In genomic region chr13:44713793-44714469, GRCh38 we compare ENCODE assay signal across 12 cellular contexts.
DNase-seq lines count a peak whose midpoint lies in the region; ATAC-seq, FAIRE-seq and TF ChIP-seq lines count a peak whose summit lies in the region.
"Had no signal": no experiment of that assay in that cellular context is flagged by ENCODE, and none has a peak within 500 bp of the region (broad histone marks: within the 10 kb centered on the region; RNA-seq: fewer than 3 reads in every experiment).

No MANE protein-coding gene starts in this region.

- H3K27me3 ChIP-seq in H1 (replicated peaks in 1 of 4; ENCODE audit: control insufficient read depth in 3 of 4, extremely low read depth in 1 of 4, insufficient read depth in 3 of 4, low read length in 3 of 4) (no peaks in the 10 kb centered on the region), mesendoderm (ENCODE audit: insufficient read depth, low read length, poor library complexity) (no peaks in the 10 kb centered on the region)

- no peaks in the 10 kb centered on the region for H3K79me1 ChIP-seq in H1 (ENCODE audit: low read depth, low read length)
- H3K79me1 ChIP-seq in mesendoderm (ENCODE audit: low read length): no peaks in the 10 kb centered on the region

- no peak for TF ChIP-seq POLR2A in H1 (IDR thresholded peaks at IDR 0.05; ENCODE audit: control extremely low read depth in 1 of 2, low read depth in 2 of 2, low read length in 2 of 2)

- no peak for FAIRE-seq in H1 (lab: Jason Lieb, UNC)

- no peak overlapping the region for H2BK20ac ChIP-seq in H1 (ENCODE audit: low read length)

- peak overlapping the region; percentile 70; the same call in 1 of the 2 replicates for H2AFZ ChIP-seq in H1 (ENCODE audit: low read length)

- no peaks in the 10 kb centered on the region for H3K36me3 ChIP-seq in H1 (ENCODE audit: control insufficient read depth in 2 of 4, insufficient read depth in 4 of 4, low read length in 3 of 4)
- H3K36me3 ChIP-seq in mesendoderm (ENCODE audit: control insufficient read depth, insufficient read depth, low read length): no peaks in the 10 kb centered on the region

- H2AK5ac ChIP-seq in H1 (ENCODE audit: low read depth, low read length): no peak overlapping the region
- no peak overlapping the region for H2AK5ac ChIP-seq in mesendoderm (ENCODE audit: low read length)

- H3K27me3 Mint-ChIP-seq in activated CD4-positive, alpha-beta memory T cell treated with anti-CD3 and anti-CD28 coated beads, Interleukin-2, amount 10 ng/mL, durations not matched to agents 7 days and 5 days: peaks cover 5% of the 10 kb centered on the region
- H3K27me3 Mint-ChIP-seq in T-cell: no peaks in the 10 kb centered on the region
- H3K27me3 Mint-ChIP-seq: dendritic cell treated with granulocyte-macrophage colony-stimulating factor and Interleukin-4, amounts not matched to agents 40 ng/mL and 50 ng/mL, for 4 days had no signal

- no peak for TF ChIP-seq EP300 in H1 (IDR thresholded peaks at IDR 0.05; ENCODE audit: borderline replicate concordance in 1 of 2, low read depth in 2 of 2, low read length in 2 of 2)

- H3K4me3 ChIP-seq in AG10803 (ENCODE audit: low read length) (no peak overlapping the region), H1 (ENCODE audit: extremely low read depth in 1 of 4, insufficient read depth in 2 of 4, low read depth in 3 of 4, low read length in 4 of 4) (no peak overlapping the region), mesendoderm (ENCODE audit: low read length) (no peak overlapping the region)

- CTCF ChIA-PET in H1 (lab: Charles Lee; ENCODE audit: partially characterized antibody) (interaction anchor here (0.9 to 1.8 kb wide), 5 partner anchors 12 to 231 kb away, joined by 3 to 9 read pairs (median 4); no protein-coding TSS in a partner anchor), T-cell (lab: Charles Lee) (no interaction called here)
- CTCF ChIA-PET in activated CD4-positive, alpha-beta memory T cell treated with anti-CD3 and anti-CD28 coated beads, Interleukin-2, amount 10 ng/mL, durations not matched to agents 7 days and 5 days (lab: Charles Lee): no interaction called here

- no peaks in the 10 kb centered on the region for H3K4me1 ChIP-seq in H1 (replicated peaks in 1 of 4; ENCODE audit: control insufficient read depth in 3 of 4, insufficient read depth in 4 of 4, low read length in 3 of 4)
- H3K4me1 ChIP-seq in mesendoderm (ENCODE audit: control insufficient read depth, low read depth, low read length): no peaks in the 10 kb centered on the region

- no peak overlapping the region for H3K23ac ChIP-seq in H1 (ENCODE audit: insufficient read length)
- H3K23ac ChIP-seq in mesendoderm (ENCODE audit: low read length): no peak overlapping the region

- H2BK120ac ChIP-seq in H1 (replicated peaks; ENCODE audit: low read depth, low read length): no peak overlapping the region
- H2BK120ac ChIP-seq in mesendoderm (ENCODE audit: low read depth, low read length): no peak overlapping the region

- H3K9me3 ChIP-seq in H1 (ENCODE audit: insufficient read depth in 2 of 2, low read depth in 1 of 2, low read length in 1 of 2): no peaks in the 10 kb centered on the region

- H3K4me3 Mint-ChIP-seq in activated CD4-positive, alpha-beta memory T cell treated with anti-CD3 and anti-CD28 coated beads, Interleukin-2, amount 10 ng/mL, durations not matched to agents 7 days and 5 days: no peak overlapping the region
- H3K4me3 Mint-ChIP-seq in T-cell: no peak overlapping the region
- H3K4me3 Mint-ChIP-seq: dendritic cell treated with granulocyte-macrophage colony-stimulating factor and Interleukin-4, amounts not matched to agents 40 ng/mL and 50 ng/mL, for 4 days had no signal

- H3K27ac Mint-ChIP-seq in activated CD4-positive, alpha-beta memory T cell treated with anti-CD3 and anti-CD28 coated beads, Interleukin-2, amount 10 ng/mL, durations not matched to agents 7 days and 5 days: no peak overlapping the region
- H3K27ac Mint-ChIP-seq in T-cell: no peak overlapping the region
- H3K27ac Mint-ChIP-seq: dendritic cell treated with granulocyte-macrophage colony-stimulating factor and Interleukin-4, amounts not matched to agents 40 ng/mL and 50 ng/mL, for 4 days had no signal

- no peak for TF ChIP-seq RAD21 in H1 (IDR thresholded peaks at IDR 0.05 in 1 of 2, conservative IDR thresholded peaks at IDR 0.05 in 1 of 2; ENCODE audit: low read depth in 2 of 2, low read length in 2 of 2)

- H3K36me3 Mint-ChIP-seq in activated CD4-positive, alpha-beta memory T cell treated with anti-CD3 and anti-CD28 coated beads, Interleukin-2, amount 10 ng/mL, durations not matched to agents 7 days and 5 days (ENCODE audit: low read depth): no peaks in the 10 kb centered on the region
- no peaks in the 10 kb centered on the region for H3K36me3 Mint-ChIP-seq in T-cell

- H2BK5ac ChIP-seq in H1 (ENCODE audit: low read depth, low read length) (no peak overlapping the region), mesendoderm (ENCODE audit: low read length) (no peak overlapping the region)

- no peaks in the 10 kb centered on the region for H3K4me1 Mint-ChIP-seq in activated CD4-positive, alpha-beta memory T cell treated with anti-CD3 and anti-CD28 coated beads, Interleukin-2, amount 10 ng/mL, durations not matched to agents 7 days and 5 days
- no peaks in the 10 kb centered on the region for H3K4me1 Mint-ChIP-seq in T-cell

- no peak overlapping the region for H3K14ac ChIP-seq in H1 (ENCODE audit: insufficient read length)

- H3K9ac ChIP-seq in H1 (replicated peaks in 1 of 4; ENCODE audit: extremely low read depth in 1 of 4, low read depth in 3 of 4, low read length in 3 of 4): no peak overlapping the region
- H3K9ac ChIP-seq in mesendoderm (ENCODE audit: low read length): no peak overlapping the region

- no peak overlapping the region for H3K4me2 ChIP-seq in H1 (ENCODE audit: insufficient read depth in 1 of 2, low read depth in 2 of 2, low read length in 2 of 2)
- no peak overlapping the region for H3K4me2 ChIP-seq in mesendoderm (ENCODE audit: low read length)

- H4K5ac ChIP-seq in H1 (ENCODE audit: insufficient read length, low read depth, low read length): no peak overlapping the region
- H4K5ac ChIP-seq in mesendoderm (ENCODE audit: low read length): no peak overlapping the region

- POLR2A ChIA-PET in H1 (lab: Charles Lee; ENCODE audit: partially characterized antibody): interaction anchor here (0.5 to 1.2 kb wide), 3 partner anchors 13 to 1866 kb away, joined by 3 to 4 read pairs (median 3); partner anchors contain the start of gene TSC22D1
- POLR2A ChIA-PET in activated CD4-positive, alpha-beta memory T cell treated with anti-CD3 and anti-CD28 coated beads, Interleukin-2, amount 10 ng/mL, durations not matched to agents 7 days and 5 days (lab: Charles Lee): no interaction called here
- POLR2A ChIA-PET in T-cell (lab: Charles Lee): no interaction called here

- 85% methylated on average over 3 of the region's 3 CpGs; no CpG with 5 or more reads in 1 of the 2 experiments for WGBS in H1 (ENCODE audit: extremely low coverage in 1 of 2, insufficient coverage in 1 of 2, insufficient read length in 1 of 2, insufficient replicate concordance in 2 of 2, low coverage in 1 of 2, low lambda C conversion rate in 2 of 2, missing lambda C conversion rate in 1 of 2), 2 experiments
- WGBS in mesendoderm (ENCODE audit: extremely low coverage, insufficient coverage, low lambda C conversion rate): no CpG with 5 or more reads among the region's 3 CpGs

- no peak overlapping the region for H3K18ac ChIP-seq in H1 (ENCODE audit: extremely low read depth, low read length)
- no peak overlapping the region for H3K18ac ChIP-seq in mesendoderm (ENCODE audit: low read length)

- H3K27ac ChIP-seq in H1 (ENCODE audit: low read depth, low read length) (no peak overlapping the region), mesendoderm (ENCODE audit: low read depth, low read length) (peak overlapping the region; percentile 82)

- H4K8ac ChIP-seq in H1 (ENCODE audit: extremely low read depth, insufficient read depth, low read length) (no peak overlapping the region), mesendoderm (ENCODE audit: low read depth, low read length) (no peak overlapping the region)

- H3K79me2 ChIP-seq in H1 (ENCODE audit: control insufficient read depth in 1 of 2, insufficient read depth in 2 of 2, low read length in 2 of 2): no peaks in the 10 kb centered on the region
- no peaks in the 10 kb centered on the region for H3K79me2 ChIP-seq in mesendoderm (ENCODE audit: control insufficient read depth, insufficient read depth, low read length)

- H4K20me1 ChIP-seq in H1 (replicated peaks in 1 of 2; ENCODE audit: control insufficient read depth in 1 of 2, insufficient read depth in 2 of 2, low read length in 2 of 2): no peaks in the 10 kb centered on the region

- H3K4ac ChIP-seq in H1 (replicated peaks; ENCODE audit: insufficient read length, low read depth, low read length) (no peak overlapping the region), mesendoderm (ENCODE audit: low read depth, low read length) (no peak overlapping the region)

- no peak overlapping the region for H4K91ac ChIP-seq in H1 (replicated peaks; ENCODE audit: insufficient read length, low read length)

- no peaks in the 10 kb centered on the region for H3K9me3 Mint-ChIP-seq in activated CD4-positive, alpha-beta memory T cell treated with anti-CD3 and anti-CD28 coated beads, Interleukin-2, amount 10 ng/mL, durations not matched to agents 7 days and 5 days
- H3K9me3 Mint-ChIP-seq in T-cell: no peaks in the 10 kb centered on the region
- H3K9me3 Mint-ChIP-seq: dendritic cell treated with granulocyte-macrophage colony-stimulating factor and Interleukin-4, amounts not matched to agents 40 ng/mL and 50 ng/mL, for 4 days had no signal

- H2BK15ac ChIP-seq in H1 (ENCODE audit: low read length): no peak overlapping the region
- no peak overlapping the region for H2BK15ac ChIP-seq in mesendoderm (replicated peaks; ENCODE audit: low read depth)

- TF ChIP-seq CTCF in AG10803 (conservative IDR thresholded peaks at IDR 0.05; ENCODE audit: low read length) (no peak), H1 (IDR thresholded peaks at IDR 0.05; ENCODE audit: control extremely low read depth in 1 of 3, insufficient read depth in 1 of 3, low read depth in 1 of 3, low read length in 3 of 3) (no peak)

- DNase-seq in AG10803 (ENCODE audit: low read depth) (peak; percentile 95), NCI-H460 (ENCODE audit: extremely low read depth, low read depth) (peak; percentile 38), H1 (ENCODE audit: low read depth in 1 of 2, low spot score in 2 of 2) (peak in 1 of 2 experiments; percentile 31), mesendoderm (peak; percentile 95), T-cell (no peak)
- no peak for DNase-seq in activated CD4-positive, alpha-beta memory T cell treated with anti-CD3 and anti-CD28 coated beads, Interleukin-2, amount 10 ng/mL, durations not matched to agents 7 days and 5 days
- DNase-seq: activated CD4-positive, CD25-positive, alpha-beta regulatory T cell treated with anti-CD3 and anti-CD28 coated beads, Interleukin-2, amount 50 U/mL, for 72 hours; DMS153; NCI-H345 had no signal

- no peaks in the 10 kb centered on the region for H3K23me2 ChIP-seq in H1 (ENCODE audit: low read depth, low read length)

- no peak overlapping the region for H3K56ac ChIP-seq in H1 (replicated peaks; ENCODE audit: insufficient read length, low read depth, low read length)
- no peak overlapping the region for H3K56ac ChIP-seq in mesendoderm (ENCODE audit: low read length)

- no peak overlapping the region for H2BK12ac ChIP-seq in H1 (ENCODE audit: low read depth, low read length)

- no peak for ATAC-seq in T-cell (replicated peaks in 1 of 4)
- ATAC-seq in GM21717 (IDR thresholded peaks at IDR 0.05; ENCODE audit: unreplicated experiment): no peak
- no peak for ATAC-seq in GM21515 (IDR thresholded peaks at IDR 0.05; ENCODE audit: unreplicated experiment)

Comparison
In these comparisons a context has a peak if more than half of its experiments do, and no peak if none do; other contexts are left out.
1. DNase-seq: peak in AG10803 (single experiment), NCI-H460 (single experiment) and mesendoderm (single experiment); none in activated CD4-positive, alpha-beta memory T cell treated with anti-CD3 and anti-CD28 coated beads, Interleukin-2, amount 10 ng/mL, durations not matched to agents 7 days and 5 days (single experiment) and T-cell (0 of 34).